ENCODE assay signal across 8 cellular contexts in genomic region chr15:48644827-48645557, GRCh38. TPM values are rescaled to one million over a fixed set of nuclear protein-coding genes. Genes with fewer than 3 reads are reported as not detected.
DNase-seq lines count a peak whose midpoint lies in the region; ATAC-seq, FAIRE-seq and TF ChIP-seq lines count a peak whose summit lies in the region.

No MANE protein-coding gene starts in this region.

- no peaks in the 10 kb centered on the region for H3K9me3 Mint-ChIP-seq in activated CD8-positive, alpha-beta memory T cell treated with anti-CD3 and anti-CD28 coated beads, Interleukin-2, amount 10 ng/mL, durations not matched to agents 7 days and 5 days (ENCODE audit: low read depth)

- TF ChIP-seq CTCF in neutrophil (IDR thresholded peaks at IDR 0.05): no peak

- H3K27me3 ChIP-seq in neutrophil: peaks cover 50% of the 10 kb centered on the region

- no peak overlapping the region for H3K27ac ChIP-seq in neutrophil

- CTCF ChIA-PET in activated CD8-positive, alpha-beta memory T cell treated with anti-CD3 and anti-CD28 coated beads, Interleukin-2, amount 10 ng/mL, durations not matched to agents 7 days and 5 days (lab: Charles Lee): no interaction called here

- ATAC-seq in GM19463 (IDR thresholded peaks at IDR 0.05; ENCODE audit: unreplicated experiment) (peak; percentile 34), HG03442 (IDR thresholded peaks at IDR 0.05; ENCODE audit: unreplicated experiment) (peak; percentile 33)
- peak; percentile 68 for ATAC-seq in activated CD8-positive, alpha-beta memory T cell treated with anti-CD3 and anti-CD28 coated beads, Interleukin-2, amount 10 ng/mL, durations not matched to agents 7 days and 5 days

- no peak overlapping the region for H3K27ac Mint-ChIP-seq in activated CD8-positive, alpha-beta memory T cell treated with anti-CD3 and anti-CD28 coated beads, Interleukin-2, amount 10 ng/mL, durations not matched to agents 7 days and 5 days

- H3K4me1 Mint-ChIP-seq in activated CD8-positive, alpha-beta memory T cell treated with anti-CD3 and anti-CD28 coated beads, Interleukin-2, amount 10 ng/mL, durations not matched to agents 7 days and 5 days: peaks cover 4% of the 10 kb centered on the region

- no peaks in the 10 kb centered on the region for H3K36me3 Mint-ChIP-seq in activated CD8-positive, alpha-beta memory T cell treated with anti-CD3 and anti-CD28 coated beads, Interleukin-2, amount 10 ng/mL, durations not matched to agents 7 days and 5 days

- FAIRE-seq in HTR-8/SVneo (lab: Jason Lieb, UNC): no peak

- peak overlapping the region; percentile 58 to 77 for H3K4me3 ChIP-seq in neutrophil (ENCODE audit: low read depth in 1 of 2, low read length in 1 of 2)

- H3K27me3 Mint-ChIP-seq in activated CD8-positive, alpha-beta memory T cell treated with anti-CD3 and anti-CD28 coated beads, Interleukin-2, amount 10 ng/mL, durations not matched to agents 7 days and 5 days: peaks cover 62% of the 10 kb centered on the region

- peaks cover 14 to 18% of the 10 kb centered on the region in 2 experiments for H3K4me1 ChIP-seq in neutrophil (ENCODE audit: control insufficient read depth in 1 of 2, insufficient read depth in 1 of 2, low read depth in 1 of 2, low read length in 1 of 2)

- no peak overlapping the region for H3K4me3 Mint-ChIP-seq in activated CD8-positive, alpha-beta memory T cell treated with anti-CD3 and anti-CD28 coated beads, Interleukin-2, amount 10 ng/mL, durations not matched to agents 7 days and 5 days

- intact Hi-C loops in head of caudate nucleus (cut with DNase I): loop anchor here (10.0 kb wide), 2 partner anchors 140 to 160 kb away; no protein-coding TSS in a partner anchor

- no peaks in the 10 kb centered on the region for H3K9me3 ChIP-seq in neutrophil

- DNase-seq in ELR (ENCODE audit: low read depth): peak; percentile 69
- DNase-seq in activated CD8-positive, alpha-beta memory T cell treated with anti-CD3 and anti-CD28 coated beads, Interleukin-2, amount 10 ng/mL, durations not matched to agents 7 days and 5 days: no peak
- DNase-seq in head of caudate nucleus: peak; percentile 57 to 91 (median 82)
- no peak for DNase-seq in SIG-M5 (lab: John Stamatoyannopoulos, UW)
- no peak for DNase-seq in HTR-8/SVneo (ENCODE audit: insufficient read length, low spot score)

- H3K36me3 ChIP-seq in neutrophil: no peaks in the 10 kb centered on the region

RNA-seq across cellular contexts. Expression of gene FBN1, which starts 0.5 kb away (rescaled TPM):
- total RNA-seq in activated CD8-positive, alpha-beta memory T cell treated with anti-CD3 and anti-CD28 coated beads, Interleukin-2, amount 10 ng/mL, durations not matched to agents 7 days and 5 days: 1 to 10 TPM; 1.1 to 1.3 TPM

Comparison
In these comparisons a context has a peak if more than half of its experiments do, and no peak if none do; other contexts are left out.
1. DNase-seq: peak in ELR (single experiment) and head of caudate nucleus (42 of 42); none in activated CD8-positive, alpha-beta memory T cell treated with anti-CD3 and anti-CD28 coated beads, Interleukin-2, amount 10 ng/mL, durations not matched to agents 7 days and 5 days (single experiment), SIG-M5 (single experiment) and HTR-8/SVneo (single experiment).
2. Peak in every context shown above with its lines, with median percentiles within 50 percentile points of each other: ATAC-seq.